1 cellular context compared by ENCODE assay signal in the genomic region with DNA sequence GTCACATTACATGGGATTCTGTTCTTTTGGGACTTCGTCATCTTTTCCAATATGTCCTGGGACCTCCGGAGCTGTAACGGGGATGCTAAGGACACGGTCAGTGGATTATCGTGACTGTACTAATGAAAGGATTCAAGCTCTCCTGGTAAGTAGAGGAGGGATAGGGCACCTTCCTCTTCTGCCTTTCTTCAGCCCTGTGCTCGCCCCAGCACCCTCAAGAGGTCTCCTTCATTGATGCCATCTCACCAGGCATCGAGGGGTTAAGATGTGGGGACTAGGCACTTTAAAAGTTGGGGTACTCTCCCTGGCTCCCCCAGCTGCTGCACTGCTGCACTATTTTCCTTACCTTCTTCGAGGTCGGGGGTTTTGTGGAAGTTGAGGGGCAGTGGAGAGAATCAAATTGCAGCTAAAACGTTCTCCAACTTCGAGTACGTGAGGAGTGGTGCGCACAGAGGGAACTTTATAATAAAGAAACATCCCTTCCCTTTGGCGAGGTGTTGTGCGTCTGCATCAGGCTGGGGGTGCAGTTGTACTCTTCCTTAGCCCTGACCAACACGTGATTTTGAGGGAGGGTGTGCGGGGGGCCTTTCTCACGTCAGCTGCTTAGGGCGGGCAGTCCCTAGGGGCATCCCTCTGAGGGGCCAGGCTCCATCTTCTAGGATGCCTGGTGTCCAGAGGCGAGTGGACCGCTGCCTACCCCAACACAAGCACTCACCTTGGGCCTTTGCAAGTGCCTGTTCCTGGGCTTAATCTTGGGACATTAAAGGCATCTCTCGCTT.
TF ChIP-seq lines count a peak whose summit lies in the region.

No MANE protein-coding gene starts in this region.

TF ChIP-seq in SK-N-SH, 30 proteins besides CTCF, POLR2A, EP300 and RAD21 (continued from another document):
- TF ChIP-seq, protein P1, sequence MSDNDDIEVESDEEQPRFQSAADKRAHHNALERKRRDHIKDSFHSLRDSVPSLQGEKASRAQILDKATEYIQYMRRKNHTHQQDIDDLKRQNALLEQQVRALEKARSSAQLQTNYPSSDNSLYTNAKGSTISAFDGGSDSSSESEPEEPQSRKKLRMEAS (IDR thresholded peaks at IDR 0.05; ENCODE audit: low read depth), result no peak
- no peak for TF ChIP-seq NFIC (IDR thresholded peaks at IDR 0.05; ENCODE audit: borderline replicate concordance)
- TF ChIP-seq MXI1 (IDR thresholded peaks at IDR 0.05; ENCODE audit: low read depth, low read length), result no peak
- TF ChIP-seq EZH2phosphoT487 (IDR thresholded peaks at IDR 0.05; ENCODE audit: borderline replicate concordance, low read depth), result no peak
- TF ChIP-seq RXRA (IDR thresholded peaks at IDR 0.05; ENCODE audit: borderline replicate concordance, low read depth), result no peak
- TF ChIP-seq GABPA (IDR thresholded peaks at IDR 0.05; ENCODE audit: low read depth), result no peak
- TF ChIP-seq ELF1 (IDR thresholded peaks at IDR 0.05), result no peak
- TF ChIP-seq MEF2A (IDR thresholded peaks at IDR 0.05; ENCODE audit: borderline replicate concordance, low read depth), result no peak
- TF ChIP-seq, protein P2, sequence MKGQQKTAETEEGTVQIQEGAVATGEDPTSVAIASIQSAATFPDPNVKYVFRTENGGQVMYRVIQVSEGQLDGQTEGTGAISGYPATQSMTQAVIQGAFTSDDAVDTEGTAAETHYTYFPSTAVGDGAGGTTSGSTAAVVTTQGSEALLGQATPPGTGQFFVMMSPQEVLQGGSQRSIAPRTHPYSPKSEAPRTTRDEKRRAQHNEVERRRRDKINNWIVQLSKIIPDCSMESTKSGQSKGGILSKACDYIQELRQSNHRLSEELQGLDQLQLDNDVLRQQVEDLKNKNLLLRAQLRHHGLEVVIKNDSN (IDR thresholded peaks at IDR 0.05; ENCODE audit: borderline replicate concordance, low read depth), result no peak
- TF ChIP-seq, protein P3, sequence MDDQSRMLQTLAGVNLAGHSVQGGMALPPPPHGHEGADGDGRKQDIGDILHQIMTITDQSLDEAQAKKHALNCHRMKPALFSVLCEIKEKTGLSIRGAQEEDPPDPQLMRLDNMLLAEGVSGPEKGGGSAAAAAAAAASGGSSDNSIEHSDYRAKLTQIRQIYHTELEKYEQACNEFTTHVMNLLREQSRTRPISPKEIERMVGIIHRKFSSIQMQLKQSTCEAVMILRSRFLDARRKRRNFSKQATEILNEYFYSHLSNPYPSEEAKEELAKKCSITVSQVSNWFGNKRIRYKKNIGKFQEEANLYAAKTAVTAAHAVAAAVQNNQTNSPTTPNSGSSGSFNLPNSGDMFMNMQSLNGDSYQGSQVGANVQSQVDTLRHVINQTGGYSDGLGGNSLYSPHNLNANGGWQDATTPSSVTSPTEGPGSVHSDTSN (IDR thresholded peaks at IDR 0.05), result no peak
TF ChIP-seq in SK-N-SH: peak in this region for 0.
